In genomic region chr21:15421521-15421920, GRCh38 we compare ENCODE assay signal across 29 cellular contexts.
DNase-seq lines count a peak whose midpoint lies in the region; ATAC-seq and TF ChIP-seq lines count a peak whose summit lies in the region.
"Had no signal": no experiment of that assay in that cellular context is flagged by ENCODE, and none has a peak within 500 bp of the region (broad histone marks: within the 10 kb centered on the region; RNA-seq: fewer than 3 reads in every experiment).

No MANE protein-coding gene starts in this region.

- H3K4me3 ChIP-seq in RWPE2 (ENCODE audit: severe bottlenecking), result no peak overlapping the region
- H3K4me3 ChIP-seq in smooth muscle cell, result no peak overlapping the region
- H3K4me3 ChIP-seq: cardiac muscle cell, esophagus squamous epithelium, heart right ventricle, lung, SK-N-MC, upper lobe of right lung had no signal

- no peaks in the 10 kb centered on the region for H3K36me3 ChIP-seq in RWPE2 (ENCODE audit: low read depth)
- H3K36me3 ChIP-seq in smooth muscle cell (ENCODE audit: low read depth), result no peaks in the 10 kb centered on the region
- H3K36me3 ChIP-seq: cardiac muscle cell, esophagus squamous epithelium, heart right ventricle, upper lobe of right lung had no signal

- DNase-seq in NCI-H146 (lab: John Stamatoyannopoulos, UW), result peak; percentile 4
- DNase-seq in NCI-H146 treated with DMSO at 0.1 percent for 48 hours (lab: John Stamatoyannopoulos, UW; ENCODE audit: unreplicated experiment), result no peak
- no peak for DNase-seq in RWPE2 (ENCODE audit: low spot score)
- peak; percentile 67 to 83 for DNase-seq in foreskin keratinocyte
- DNase-seq in smooth muscle cell (lab: John Stamatoyannopoulos, UW; ENCODE audit: unreplicated experiment), result no peak
- DNase-seq in DMS153 treated with DMSO at 0.1 percent for 48 hours (lab: John Stamatoyannopoulos, UW; ENCODE audit: unreplicated experiment), result no peak
- DNase-seq: 8988T; activated CD4-positive, alpha-beta T cell treated with anti-CD3 and anti-CD28 coated beads, Interleukin-2, amount 10 ng/mL, durations not matched to agents 7 days and 5 days; activated effector memory CD4-positive, alpha-beta T cell treated with Interleukin-2 at 50 U/mL for 16 hours; activated T-cell treated with anti-CD3 and anti-CD28 coated beads, Interleukin-2, amount 50 U/mL, for 1 hour; amygdala; C1 segment of cervical spinal cord; cortex of kidney; esophagus squamous epithelium; foreskin melanocyte; heart right ventricle; IMR-90; naive thymus-derived CD8-positive, alpha-beta T cell; NCI-H2029 treated with DMSO at 0.1 percent for 48 hours; retina; stimulated activated naive CD4-positive, alpha-beta T cell; T-helper 1 cell; upper lobe of right lung had no signal

- H3K4me1 ChIP-seq in RWPE2 (ENCODE audit: insufficient read depth, poor library complexity, severe bottlenecking) (peaks cover 13% of the 10 kb centered on the region), foreskin keratinocyte (peaks cover 22% of the 10 kb centered on the region), smooth muscle cell (ENCODE audit: low read depth) (peaks cover 39% of the 10 kb centered on the region)
- H3K4me1 ChIP-seq: heart right ventricle, upper lobe of right lung had no signal

- H3K4me2 ChIP-seq in smooth muscle cell, result no peak overlapping the region

- 81% methylated on average over 5 of the region's 5 CpGs for WGBS in smooth muscle cell (ENCODE audit: low lambda C conversion rate)

- TF ChIP-seq CTCF in RWPE2 (IDR thresholded peaks at IDR 0.05; ENCODE audit: poor library complexity, severe bottlenecking), result no peak
- no peak for TF ChIP-seq CTCF in foreskin keratinocyte (conservative IDR thresholded peaks at IDR 0.05)
- no peak for TF ChIP-seq CTCF in smooth muscle cell (IDR thresholded peaks at IDR 0.05; ENCODE audit: borderline replicate concordance, insufficient read depth, poor library complexity, severe bottlenecking)

- no peaks in the 10 kb centered on the region for H3K79me2 ChIP-seq in smooth muscle cell (ENCODE audit: low read depth)

- H3K27ac ChIP-seq in RWPE2 (ENCODE audit: poor library complexity, severe bottlenecking), result peak overlapping the region; percentile 71
- peak overlapping the region; percentile 95 for H3K27ac ChIP-seq in foreskin keratinocyte
- peak overlapping the region; percentile 3 for H3K27ac ChIP-seq in smooth muscle cell (ENCODE audit: low read depth)
- H3K27ac ChIP-seq: cardiac muscle cell, SK-N-MC, upper lobe of right lung had no signal

- no peak overlapping the region for H2AFZ ChIP-seq in smooth muscle cell (ENCODE audit: low read depth)

- no peak overlapping the region for H3K9ac ChIP-seq in smooth muscle cell (ENCODE audit: low read depth)

- ATAC-seq in RWPE2 (ENCODE audit: low read depth), result no peak
- ATAC-seq in foreskin keratinocyte, result peak; percentile 66
- no peak for ATAC-seq in HG03025 (IDR thresholded peaks at IDR 0.05; ENCODE audit: low FRiP score, unreplicated experiment)
- ATAC-seq in HG03432 (IDR thresholded peaks at IDR 0.05; ENCODE audit: unreplicated experiment), result no peak
- ATAC-seq: heart right ventricle; naive thymus-derived CD8-positive, alpha-beta T cell; upper lobe of right lung; WTC11 had no signal

- no peaks in the 10 kb centered on the region for H4K20me1 ChIP-seq in smooth muscle cell (ENCODE audit: low read depth)

- no peaks in the 10 kb centered on the region for H3F3A ChIP-seq in smooth muscle cell (ENCODE audit: low read depth)

- no peaks in the 10 kb centered on the region for H3K9me3 ChIP-seq in RWPE2 (ENCODE audit: severe bottlenecking)
- no peaks in the 10 kb centered on the region for H3K9me3 ChIP-seq in smooth muscle cell (replicated peaks; ENCODE audit: low read depth)
- H3K9me3 ChIP-seq: esophagus squamous epithelium, heart right ventricle, upper lobe of right lung had no signal

- H3K27me3 ChIP-seq in RWPE2 (ENCODE audit: insufficient read depth, poor library complexity, severe bottlenecking), result no peaks in the 10 kb centered on the region
- no peaks in the 10 kb centered on the region for H3K27me3 ChIP-seq in foreskin keratinocyte
- no peaks in the 10 kb centered on the region for H3K27me3 ChIP-seq in smooth muscle cell (ENCODE audit: low read depth)
- H3K27me3 ChIP-seq: cardiac muscle cell, esophagus squamous epithelium, upper lobe of right lung had no signal

Comparison
In these comparisons a context has a peak if more than half of its experiments do, and no peak if none do; other contexts are left out.
1. DNase-seq: peak in NCI-H146 (single experiment) and foreskin keratinocyte (2 of 2); none in NCI-H146 treated with DMSO at 0.1 percent for 48 hours (single experiment), RWPE2 (single experiment), smooth muscle cell (single experiment) and DMS153 treated with DMSO at 0.1 percent for 48 hours (single experiment).
2. H3K27ac ChIP-seq: peak in every context shown above with its lines; median percentile 95 in foreskin keratinocyte; 71 in RWPE2; 3 in smooth muscle cell.